9 cellular contexts compared by ENCODE assay signal in the genomic region with DNA sequence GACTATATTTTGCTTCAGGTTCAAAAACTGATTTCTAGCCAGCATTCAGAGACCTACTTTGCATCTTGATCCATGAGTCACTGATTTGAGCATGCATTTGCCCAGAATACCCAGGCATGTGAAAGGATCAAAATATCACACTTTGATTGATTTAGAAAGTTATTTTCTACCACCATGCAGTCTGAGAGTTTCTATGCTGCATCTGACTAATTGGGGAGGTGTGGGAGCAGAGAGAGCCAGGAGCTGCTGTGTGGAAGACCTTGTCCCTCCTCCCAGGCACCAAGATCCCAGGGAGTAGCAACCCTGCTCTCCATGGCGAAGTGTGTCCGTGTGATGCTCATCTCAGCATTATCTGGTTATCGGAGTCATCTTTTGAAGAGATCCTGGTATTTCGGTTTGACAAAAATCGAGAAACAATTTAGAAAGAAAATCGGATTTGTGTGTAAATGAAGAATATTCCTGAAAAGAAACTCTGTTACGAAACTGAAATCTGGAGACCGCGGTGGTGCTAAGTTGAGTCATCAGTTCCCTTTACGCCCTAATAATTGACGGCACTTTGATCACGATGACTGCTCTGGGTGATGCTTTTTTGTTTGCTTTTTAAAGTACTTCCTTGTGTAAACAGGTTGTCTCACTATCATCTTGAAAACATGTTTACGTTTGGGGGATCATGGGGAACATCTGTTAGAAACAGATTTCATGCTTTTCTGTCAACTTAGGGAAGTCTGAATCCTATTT.
DNase-seq lines count a peak whose midpoint lies in the region; ATAC-seq, FAIRE-seq and TF ChIP-seq lines count a peak whose summit lies in the region.
"Had no signal": no experiment of that assay in that cellular context is flagged by ENCODE, and none has a peak within 500 bp of the region (broad histone marks: within the 10 kb centered on the region; RNA-seq: fewer than 3 reads in every experiment).

No MANE protein-coding gene starts in this region.

- H3K36me3 Mint-ChIP-seq in T-helper 2 cell treated with Interferon-gamma antibody and Interleukin-4, amounts not matched to agents 5 μg/mL and 100 μg/mL, for 36 hours (ENCODE audit: low read depth), result peaks cover 35% of the 10 kb centered on the region

- intact Hi-C loops in kidney (cut with DNase I), result no loop called here

- no peak for TF ChIP-seq CTCF in neutrophil (IDR thresholded peaks at IDR 0.05)
- no peak for TF ChIP-seq CTCF in kidney (IDR thresholded peaks at IDR 0.05; ENCODE audit: borderline replicate concordance, extremely low read depth, insufficient read depth)
- no peak for TF ChIP-seq CTCF in GM20000 (IDR thresholded peaks at IDR 0.05; ENCODE audit: extremely low read depth, missing control alignments)

- peaks cover 12% of the 10 kb centered on the region for H3K9me3 Mint-ChIP-seq in T-helper 2 cell treated with Interferon-gamma antibody and Interleukin-4, amounts not matched to agents 5 μg/mL and 100 μg/mL, for 36 hours

- H3K27ac ChIP-seq in neutrophil (peak overlapping the region; percentile 88), kidney (ENCODE audit: low read depth in 2 of 2, low read length in 2 of 2) (no peak overlapping the region)

- peak overlapping the region; percentile 55 for H3K4me3 Mint-ChIP-seq in T-helper 2 cell treated with Interferon-gamma antibody and Interleukin-4, amounts not matched to agents 5 μg/mL and 100 μg/mL, for 36 hours

- H3K36me3 ChIP-seq in neutrophil (no peaks in the 10 kb centered on the region), kidney (ENCODE audit: control insufficient read depth in 1 of 2, insufficient read depth in 2 of 2, low read length in 2 of 2) (no peaks in the 10 kb centered on the region)

- H3K9me3 ChIP-seq in neutrophil (no peaks in the 10 kb centered on the region), kidney (ENCODE audit: control insufficient read depth in 1 of 2, low read length in 2 of 2) (no peaks in the 10 kb centered on the region)

- no peak overlapping the region for H3K9ac ChIP-seq in kidney (ENCODE audit: low read length in 2 of 2)

- no peak for FAIRE-seq in kidney (lab: Jason Lieb, UNC)

- H3K4me3 ChIP-seq in neutrophil (ENCODE audit: low read depth in 1 of 2, low read length in 1 of 2), result no peak overlapping the region
- no peak overlapping the region for H3K4me3 ChIP-seq in kidney (ENCODE audit: low read length in 2 of 2)
- H3K4me3 ChIP-seq: lung had no signal

- peaks cover 69 to 85% of the 10 kb centered on the region in 2 experiments for H3K4me1 ChIP-seq in neutrophil (ENCODE audit: control insufficient read depth in 1 of 2, insufficient read depth in 1 of 2, low read depth in 1 of 2, low read length in 1 of 2)
- no peaks in the 10 kb centered on the region for H3K4me1 ChIP-seq in kidney (ENCODE audit: control insufficient read depth in 1 of 2, insufficient read depth in 1 of 2, low read depth in 1 of 2, low read length in 2 of 2)

- H3K27me3 ChIP-seq in neutrophil, result no peaks in the 10 kb centered on the region

- peaks cover 56% of the 10 kb centered on the region for H3K4me1 Mint-ChIP-seq in T-helper 2 cell treated with Interferon-gamma antibody and Interleukin-4, amounts not matched to agents 5 μg/mL and 100 μg/mL, for 36 hours (ENCODE audit: low read depth)

- DNase-seq in activated naive CD4-positive, alpha-beta T cell treated with Interleukin-2 at 50 U/mL for 16 hours, result peak; percentile 59
- DNase-seq in activated naive CD4-positive, alpha-beta T cell (lab: John Stamatoyannopoulos, UW), result no peak
- peak; percentile 45 for DNase-seq in T-helper 2 cell treated with Interferon-gamma antibody and Interleukin-4, amounts not matched to agents 5 μg/mL and 100 μg/mL, for 36 hours (ENCODE audit: low spot score)
- no peak for DNase-seq in kidney
- no peak for DNase-seq in HCEC 1CT
- no peak for DNase-seq in GM20000 (ENCODE audit: low spot score)

- H3K27ac Mint-ChIP-seq in T-helper 2 cell treated with Interferon-gamma antibody and Interleukin-4, amounts not matched to agents 5 μg/mL and 100 μg/mL, for 36 hours, result peak overlapping the region; percentile 41

- no peaks in the 10 kb centered on the region for H3K27me3 Mint-ChIP-seq in T-helper 2 cell treated with Interferon-gamma antibody and Interleukin-4, amounts not matched to agents 5 μg/mL and 100 μg/mL, for 36 hours (ENCODE audit: low read depth)

- ATAC-seq in HG03025 (IDR thresholded peaks at IDR 0.05; ENCODE audit: low FRiP score, unreplicated experiment), result peak; percentile 74

Comparison
In these comparisons a context has a peak if more than half of its experiments do, and no peak if none do; other contexts are left out.
1. DNase-seq: peak in activated naive CD4-positive, alpha-beta T cell treated with Interleukin-2 at 50 U/mL for 16 hours (single experiment) and T-helper 2 cell treated with Interferon-gamma antibody and Interleukin-4, amounts not matched to agents 5 μg/mL and 100 μg/mL, for 36 hours (single experiment); none in activated naive CD4-positive, alpha-beta T cell (0 of 4), kidney (single experiment), HCEC 1CT (single experiment) and GM20000 (single experiment).